ENCODE assay signal across 8 cellular contexts in genomic region chr6:125421853-125422252, GRCh38.
DNase-seq lines count a peak whose midpoint lies in the region; ATAC-seq, FAIRE-seq and TF ChIP-seq lines count a peak whose summit lies in the region.

No MANE protein-coding gene starts in this region.

- 10 to 13% methylated on average over 9 of the region's 9 CpGs for WGBS in testis, 2 donors

- H3K9me2 ChIP-seq in Karpas-422 (replicated peaks; ENCODE audit: insufficient read depth, low read length), result no peaks in the 10 kb centered on the region

- DNase-seq in Karpas-422 (peak; percentile 21), bronchial epithelial cell (ENCODE audit: low read depth) (peak; percentile 51), testis (peak; percentile 53)
- DNase-seq in naive thymus-derived CD8-positive, alpha-beta T cell, result no peak
- no peak for DNase-seq in activated naive CD8-positive, alpha-beta T cell treated with anti-CD3 and anti-CD28 coated beads for 36 hours

- H3K4me1 ChIP-seq in Karpas-422 (ENCODE audit: low read length), result no peaks in the 10 kb centered on the region
- peaks cover 23% of the 10 kb centered on the region for H3K4me1 ChIP-seq in iPS-18a (ENCODE audit: control insufficient read depth, low read depth, low read length)
- no peaks in the 10 kb centered on the region for H3K4me1 ChIP-seq in testis

- POLR2A ChIA-PET in naive thymus-derived CD8-positive, alpha-beta T cell (lab: Charles Lee), result no interaction called here

- H3K27me3 ChIP-seq in Karpas-422 (ENCODE audit: low read length) (no peaks in the 10 kb centered on the region), bronchial epithelial cell (ENCODE audit: control insufficient read depth, insufficient read depth, low read length) (no peaks in the 10 kb centered on the region), iPS-18a (ENCODE audit: control insufficient read depth, insufficient read depth, low read length) (no peaks in the 10 kb centered on the region), testis (no peaks in the 10 kb centered on the region)

- no peaks in the 10 kb centered on the region for H3K79me2 ChIP-seq in Karpas-422 (ENCODE audit: low read length)

- peaks cover 0 to 6% (median 1%) of the 10 kb centered on the region in 5 donors for H3K27me3 Mint-ChIP-seq in naive thymus-derived CD8-positive, alpha-beta T cell
- no peaks in the 10 kb centered on the region for H3K27me3 Mint-ChIP-seq in activated naive CD8-positive, alpha-beta T cell treated with anti-CD3 and anti-CD28 coated beads for 36 hours

- H3K36me3 Mint-ChIP-seq in naive thymus-derived CD8-positive, alpha-beta T cell, result peaks cover 0 to 6% (median 0%) of the 10 kb centered on the region in 3 donors
- H3K36me3 Mint-ChIP-seq in activated naive CD8-positive, alpha-beta T cell treated with anti-CD3 and anti-CD28 coated beads for 36 hours, result no peaks in the 10 kb centered on the region

- no peak overlapping the region for H3K9ac ChIP-seq in Karpas-422 (ENCODE audit: low read length)
- no peak overlapping the region for H3K9ac ChIP-seq in iPS-18a (ENCODE audit: low read length)

- no peaks in the 10 kb centered on the region for H4K20me1 ChIP-seq in Karpas-422 (ENCODE audit: insufficient read depth, low read depth, low read length)

- FAIRE-seq in bronchial epithelial cell (lab: Jason Lieb, UNC), result no peak

- no peak overlapping the region for H3K4me2 ChIP-seq in Karpas-422 (ENCODE audit: low read depth, low read length, poor library complexity, severe bottlenecking)

- TF ChIP-seq CTCF in bronchial epithelial cell (IDR thresholded peaks at IDR 0.05; ENCODE audit: insufficient read depth, low read length, severe bottlenecking) (no peak), testis (IDR thresholded peaks at IDR 0.05) (no peak)

- H3K4me3 ChIP-seq in Karpas-422 (ENCODE audit: low read length) (no peak overlapping the region), bronchial epithelial cell (ENCODE audit: low read depth, low read length) (no peak overlapping the region), iPS-18a (ENCODE audit: low read length) (peak overlapping the region; percentile 23), testis (peak overlapping the region in 1 of 2 donors; percentile 23)

- H3K27ac Mint-ChIP-seq in naive thymus-derived CD8-positive, alpha-beta T cell, result no peak overlapping the region
- H3K27ac Mint-ChIP-seq in activated naive CD8-positive, alpha-beta T cell treated with anti-CD3 and anti-CD28 coated beads for 36 hours, result no peak overlapping the region

- no peak for TF ChIP-seq POLR2A in testis (IDR thresholded peaks at IDR 0.05)

- H2AFZ ChIP-seq in Karpas-422 (ENCODE audit: low read length), result no peak overlapping the region

- no peaks in the 10 kb centered on the region for H3K9me3 ChIP-seq in Karpas-422 (ENCODE audit: low read length)
- no peaks in the 10 kb centered on the region for H3K9me3 ChIP-seq in iPS-18a (ENCODE audit: control insufficient read depth, low read depth, low read length)
- no peaks in the 10 kb centered on the region for H3K9me3 ChIP-seq in testis

- H3K27ac ChIP-seq in Karpas-422 (ENCODE audit: low read length) (no peak overlapping the region), iPS-18a (ENCODE audit: low read length) (peak overlapping the region; percentile 5), testis (peak overlapping the region in 1 of 2 donors; percentile 12)

- H3K4me3 Mint-ChIP-seq in naive thymus-derived CD8-positive, alpha-beta T cell, result no peak overlapping the region
- H3K4me3 Mint-ChIP-seq in activated naive CD8-positive, alpha-beta T cell treated with anti-CD3 and anti-CD28 coated beads for 36 hours, result no peak overlapping the region

- no peaks in the 10 kb centered on the region for H3K4me1 Mint-ChIP-seq in naive thymus-derived CD8-positive, alpha-beta T cell
- H3K4me1 Mint-ChIP-seq in activated naive CD8-positive, alpha-beta T cell treated with anti-CD3 and anti-CD28 coated beads for 36 hours, result no peaks in the 10 kb centered on the region

- H3K9me3 Mint-ChIP-seq in naive thymus-derived CD8-positive, alpha-beta T cell, result no peaks in the 10 kb centered on the region
- no peaks in the 10 kb centered on the region for H3K9me3 Mint-ChIP-seq in activated naive CD8-positive, alpha-beta T cell treated with anti-CD3 and anti-CD28 coated beads for 36 hours

- H3K36me3 ChIP-seq in Karpas-422 (ENCODE audit: insufficient read depth, low read length), result no peaks in the 10 kb centered on the region
- no peaks in the 10 kb centered on the region for H3K36me3 ChIP-seq in bronchial epithelial cell (ENCODE audit: control insufficient read depth, insufficient read depth, low read length)
- no peaks in the 10 kb centered on the region for H3K36me3 ChIP-seq in iPS-18a (ENCODE audit: control insufficient read depth, low read depth, low read length)
- no peaks in the 10 kb centered on the region for H3K36me3 ChIP-seq in testis (ENCODE audit: low read depth, missing control alignments)

- no peak for ATAC-seq in naive thymus-derived CD8-positive, alpha-beta T cell
- no peak for ATAC-seq in GM19452 (IDR thresholded peaks at IDR 0.05; ENCODE audit: unreplicated experiment)
- no peak for ATAC-seq in GM21360 (IDR thresholded peaks at IDR 0.05; ENCODE audit: unreplicated experiment)

- intact Hi-C loops in testis (cut with DNase I; ENCODE audit: low total_unique reads), result no loop called here

Comparison
In these comparisons a context has a peak if more than half of its experiments do, and no peak if none do; other contexts are left out.
1. DNase-seq: peak in Karpas-422 (single experiment), bronchial epithelial cell (single experiment) and testis (single experiment); none in naive thymus-derived CD8-positive, alpha-beta T cell (0 of 10) and activated naive CD8-positive, alpha-beta T cell treated with anti-CD3 and anti-CD28 coated beads for 36 hours (single experiment).